8 cellular contexts compared by ENCODE assay signal in the genomic region with DNA sequence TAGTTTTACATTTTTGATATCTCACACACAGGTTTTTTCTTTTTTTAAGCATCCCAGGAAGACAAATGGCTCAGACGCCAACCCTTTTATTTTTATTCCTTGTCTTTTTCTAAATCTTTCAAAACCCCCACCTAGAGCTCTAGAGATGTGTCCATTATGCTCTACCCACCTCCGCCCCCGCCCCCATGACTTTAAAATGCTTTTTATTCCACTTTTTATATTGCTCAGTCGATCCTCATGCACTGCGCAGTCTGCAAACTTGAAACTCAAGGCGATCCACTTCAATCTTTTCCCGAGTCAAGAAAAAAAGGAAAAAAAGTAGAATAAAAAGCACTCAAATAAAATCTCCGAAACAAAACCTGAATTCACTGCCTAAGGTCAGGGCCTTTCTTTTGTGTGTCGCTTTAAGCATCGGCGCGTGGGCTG. TPM values are rescaled to one million over a fixed set of nuclear protein-coding genes. Genes with fewer than 3 reads are reported as not detected.
DNase-seq lines count a peak whose midpoint lies in the region.

No MANE protein-coding gene starts in this region.

- H3K27me3 ChIP-seq in iPS-15b (ENCODE audit: control insufficient read depth, insufficient read depth, low read length) (no peaks in the 10 kb centered on the region), subcutaneous abdominal adipose tissue (ENCODE audit: control insufficient read depth in 5 of 5, insufficient read depth in 4 of 5, low read length in 5 of 5) (no peaks in the 10 kb centered on the region)

- DNase-seq in activated naive CD4-positive, alpha-beta T cell treated with anti-CD3 and anti-CD28 coated beads for 36 hours, result no peak
- DNase-seq in activated naive CD4-positive, alpha-beta T cell treated with Interleukin-2 at 50 U/mL for 16 hours, result no peak
- no peak for DNase-seq in activated T-helper 1 cell treated with anti-CD3 and anti-CD28 coated beads, Interleukin-12 subunit alpha, Interleukin-12 subunit beta, Interleukin-2, Interleukin-4 antibody, amounts not matched to agents 30 ng/mL and 10 ng/mL and 1 ng/mL, durations not matched to agents 14 hours and 24 hours and 36 hours (ENCODE audit: low spot score)
- DNase-seq in NCI-H1930 (lab: John Stamatoyannopoulos, UW), result no peak
- DNase-seq in 8988T, result no peak
- no peak for DNase-seq in Ammon's horn (ENCODE audit: low spot score)

- peak overlapping the region; percentile 98 for H3K27ac Mint-ChIP-seq in activated naive CD4-positive, alpha-beta T cell treated with anti-CD3 and anti-CD28 coated beads for 36 hours
- H3K27ac Mint-ChIP-seq in activated T-helper 1 cell treated with anti-CD3 and anti-CD28 coated beads, Interleukin-12 subunit alpha, Interleukin-12 subunit beta, Interleukin-2, Interleukin-4 antibody, amounts not matched to agents 30 ng/mL and 10 ng/mL and 1 ng/mL, durations not matched to agents 14 hours and 24 hours and 36 hours, result peak overlapping the region; percentile 90

- no peaks in the 10 kb centered on the region for H3K27me3 Mint-ChIP-seq in activated naive CD4-positive, alpha-beta T cell treated with anti-CD3 and anti-CD28 coated beads for 36 hours (ENCODE audit: low read depth)
- no peaks in the 10 kb centered on the region for H3K27me3 Mint-ChIP-seq in activated T-helper 1 cell treated with anti-CD3 and anti-CD28 coated beads, Interleukin-12 subunit alpha, Interleukin-12 subunit beta, Interleukin-2, Interleukin-4 antibody, amounts not matched to agents 30 ng/mL and 10 ng/mL and 1 ng/mL, durations not matched to agents 14 hours and 24 hours and 36 hours (ENCODE audit: insufficient read depth)

- H3K4me3 Mint-ChIP-seq in activated naive CD4-positive, alpha-beta T cell treated with anti-CD3 and anti-CD28 coated beads for 36 hours, result peak overlapping the region; percentile 85
- peak overlapping the region; percentile 92 for H3K4me3 Mint-ChIP-seq in activated T-helper 1 cell treated with anti-CD3 and anti-CD28 coated beads, Interleukin-12 subunit alpha, Interleukin-12 subunit beta, Interleukin-2, Interleukin-4 antibody, amounts not matched to agents 30 ng/mL and 10 ng/mL and 1 ng/mL, durations not matched to agents 14 hours and 24 hours and 36 hours

- H3K4me3 ChIP-seq in iPS-15b (ENCODE audit: low read depth, low read length), result peak overlapping the region; percentile 67
- peak overlapping the region; percentile 65 to 90 (median 82) for H3K4me3 ChIP-seq in subcutaneous abdominal adipose tissue (ENCODE audit: low read depth in 1 of 5, low read length in 5 of 5)

- no peaks in the 10 kb centered on the region for H3K9me3 ChIP-seq in iPS-15b (ENCODE audit: control insufficient read depth, insufficient read depth, low read length)
- no peaks in the 10 kb centered on the region for H3K9me3 ChIP-seq in subcutaneous abdominal adipose tissue (ENCODE audit: control insufficient read depth in 5 of 5, low read length in 5 of 5)

- peak overlapping the region; percentile 92 for H3K27ac ChIP-seq in subcutaneous abdominal adipose tissue (ENCODE audit: low read depth, low read length)

- H3K9ac ChIP-seq in iPS-15b (ENCODE audit: low read depth, low read length) (peak overlapping the region; percentile 98), subcutaneous abdominal adipose tissue (ENCODE audit: low read length in 5 of 5) (peak overlapping the region; percentile 64 to 95 (median 85))

- H3K36me3 Mint-ChIP-seq in activated naive CD4-positive, alpha-beta T cell treated with anti-CD3 and anti-CD28 coated beads for 36 hours (ENCODE audit: low read depth), result peaks cover 10% of the 10 kb centered on the region
- H3K36me3 Mint-ChIP-seq in activated T-helper 1 cell treated with anti-CD3 and anti-CD28 coated beads, Interleukin-12 subunit alpha, Interleukin-12 subunit beta, Interleukin-2, Interleukin-4 antibody, amounts not matched to agents 30 ng/mL and 10 ng/mL and 1 ng/mL, durations not matched to agents 14 hours and 24 hours and 36 hours (ENCODE audit: low read depth), result peaks cover 15% of the 10 kb centered on the region

- H3K36me3 ChIP-seq in iPS-15b (ENCODE audit: control insufficient read depth, insufficient read depth, low read length), result no peaks in the 10 kb centered on the region
- H3K36me3 ChIP-seq in subcutaneous abdominal adipose tissue (ENCODE audit: control insufficient read depth in 5 of 5, insufficient read depth in 5 of 5, low read length in 5 of 5), result no peaks in the 10 kb centered on the region

- intact Hi-C loops in activated naive CD4-positive, alpha-beta T cell treated with anti-CD3 and anti-CD28 coated beads for 36 hours (cut with micrococcal nuclease), result loop anchor here (1.0 kb wide), 1 partner anchor 45 kb away; a partner anchor contains a TSS
- intact Hi-C loops in activated T-helper 1 cell treated with anti-CD3 and anti-CD28 coated beads, Interleukin-12 subunit alpha, Interleukin-12 subunit beta, Interleukin-2, Interleukin-4 antibody, amounts not matched to agents 30 ng/mL and 10 ng/mL and 1 ng/mL, durations not matched to agents 14 hours and 24 hours and 36 hours (cut with micrococcal nuclease), result loop anchor here (1.0 kb wide), 1 partner anchor 45 kb away; a partner anchor contains a TSS

- H3K4me1 Mint-ChIP-seq in activated naive CD4-positive, alpha-beta T cell treated with anti-CD3 and anti-CD28 coated beads for 36 hours (ENCODE audit: low read depth), result peaks cover 27% of the 10 kb centered on the region
- H3K4me1 Mint-ChIP-seq in activated T-helper 1 cell treated with anti-CD3 and anti-CD28 coated beads, Interleukin-12 subunit alpha, Interleukin-12 subunit beta, Interleukin-2, Interleukin-4 antibody, amounts not matched to agents 30 ng/mL and 10 ng/mL and 1 ng/mL, durations not matched to agents 14 hours and 24 hours and 36 hours (ENCODE audit: low read depth), result peaks cover 56% of the 10 kb centered on the region

- H3K4me1 ChIP-seq in iPS-15b (ENCODE audit: control insufficient read depth, insufficient read depth, low read length) (peaks cover 12% of the 10 kb centered on the region), subcutaneous abdominal adipose tissue (ENCODE audit: control insufficient read depth in 5 of 5, insufficient read depth in 5 of 5, low read length in 5 of 5) (peaks cover 0 to 70% (median 66%) of the 10 kb centered on the region in 5 donors)

- CTCF ChIA-PET in activated naive CD4-positive, alpha-beta T cell treated with anti-CD3 and anti-CD28 coated beads for 36 hours (lab: Charles Lee), result interaction anchor here (0.7 to 2.0 kb wide), 5 partner anchors 11 to 46 kb away, joined by 3 to 6 read pairs (median 3); a partner anchor contains a TSS

- H3K9me3 Mint-ChIP-seq in activated naive CD4-positive, alpha-beta T cell treated with anti-CD3 and anti-CD28 coated beads for 36 hours, result no peaks in the 10 kb centered on the region
- no peaks in the 10 kb centered on the region for H3K9me3 Mint-ChIP-seq in activated T-helper 1 cell treated with anti-CD3 and anti-CD28 coated beads, Interleukin-12 subunit alpha, Interleukin-12 subunit beta, Interleukin-2, Interleukin-4 antibody, amounts not matched to agents 30 ng/mL and 10 ng/mL and 1 ng/mL, durations not matched to agents 14 hours and 24 hours and 36 hours

RNA-seq across cellular contexts. Expression of a gene that starts 0.4 kb away (rescaled TPM):
- 10 to 100 TPM; 87.6 to 88.7 TPM for total RNA-seq in activated naive CD4-positive, alpha-beta T cell treated with anti-CD3 and anti-CD28 coated beads for 36 hours
- total RNA-seq in activated T-helper 1 cell treated with anti-CD3 and anti-CD28 coated beads, Interleukin-12 subunit alpha, Interleukin-12 subunit beta, Interleukin-2, Interleukin-4 antibody, amounts not matched to agents 30 ng/mL and 10 ng/mL and 1 ng/mL, durations not matched to agents 14 hours and 24 hours and 36 hours, result 113 and 116 TPM in 2 replicates

RNA-seq across cellular contexts. Expression of a gene that starts 44.6 kb away (rescaled TPM):
- total RNA-seq in activated naive CD4-positive, alpha-beta T cell treated with anti-CD3 and anti-CD28 coated beads for 36 hours, result 10 to 100 TPM; 91.8 to 99.8 TPM
- 25.5 and 26.8 TPM in 2 replicates for total RNA-seq in activated T-helper 1 cell treated with anti-CD3 and anti-CD28 coated beads, Interleukin-12 subunit alpha, Interleukin-12 subunit beta, Interleukin-2, Interleukin-4 antibody, amounts not matched to agents 30 ng/mL and 10 ng/mL and 1 ng/mL, durations not matched to agents 14 hours and 24 hours and 36 hours

RNA-seq across cellular contexts. Expression of a gene that starts 45.2 kb away (rescaled TPM):
- 10 to 100 TPM; 51.5 to 55.5 TPM for total RNA-seq in activated naive CD4-positive, alpha-beta T cell treated with anti-CD3 and anti-CD28 coated beads for 36 hours
- total RNA-seq in activated T-helper 1 cell treated with anti-CD3 and anti-CD28 coated beads, Interleukin-12 subunit alpha, Interleukin-12 subunit beta, Interleukin-2, Interleukin-4 antibody, amounts not matched to agents 30 ng/mL and 10 ng/mL and 1 ng/mL, durations not matched to agents 14 hours and 24 hours and 36 hours, result 39.3 and 44.0 TPM in 2 replicates
